In genomic region chr11:12478743-12479142, GRCh38 we compare ENCODE assay signal across 21 cellular contexts.
DNase-seq lines count a peak whose midpoint lies in the region; ATAC-seq, FAIRE-seq and TF ChIP-seq lines count a peak whose summit lies in the region.
"Had no signal": no experiment of that assay in that cellular context is flagged by ENCODE, and none has a peak within 500 bp of the region (broad histone marks: within the 10 kb centered on the region; RNA-seq: fewer than 3 reads in every experiment).

No MANE protein-coding gene starts in this region.

- H3K4me2 ChIP-seq in keratinocyte (ENCODE audit: control insufficient read depth, extremely low read depth, insufficient read depth, low read depth, low read length): peak overlapping the region; percentile 47

- peaks cover 7 to 13% of the 10 kb centered on the region in 2 experiments for H3K36me3 ChIP-seq in keratinocyte (ENCODE audit: control insufficient read depth in 2 of 2, extremely low read depth in 1 of 2, insufficient read depth in 2 of 2, low read length in 2 of 2)
- H3K36me3 ChIP-seq: neutrophil had no signal

- H3K4me3 ChIP-seq in keratinocyte (ENCODE audit: control insufficient read depth in 2 of 3, extremely low read depth in 1 of 3, insufficient read depth in 2 of 3, low read depth in 1 of 3, low read length in 3 of 3): no peak overlapping the region
- H3K4me3 ChIP-seq: ascending aorta had no signal

- no peaks in the 10 kb centered on the region for H3K27me3 ChIP-seq in keratinocyte (ENCODE audit: control insufficient read depth, extremely low read depth, insufficient read depth, low read length)
- H3K27me3 ChIP-seq in CD4-positive, alpha-beta T cell (ENCODE audit: control insufficient read depth, insufficient read depth, low read length): no peaks in the 10 kb centered on the region
- H3K27me3 ChIP-seq: ascending aorta, neutrophil had no signal

- H3K4me1 ChIP-seq in keratinocyte (ENCODE audit: control insufficient read depth, extremely low read depth, insufficient read depth, low read length): peaks cover 12% of the 10 kb centered on the region
- H3K4me1 ChIP-seq: ascending aorta had no signal

- H3K9me1 ChIP-seq in keratinocyte (ENCODE audit: control insufficient read depth, extremely low read depth, insufficient read depth, low read length): no peaks in the 10 kb centered on the region

- DNase-seq in Right ventricle myocardium inferior (ENCODE audit: missing footprints): no peak
- DNase-seq in cardiac septum (ENCODE audit: low spot score): no peak
- peak; percentile 27 for DNase-seq in fibroblast of gingiva (ENCODE audit: low read depth)
- DNase-seq in keratinocyte (ENCODE audit: low read depth, low spot score): peak; percentile 30
- peak; percentile 33 for DNase-seq in urothelium cell line (ENCODE audit: low spot score)
- no peak for DNase-seq in CD4-positive, alpha-beta T cell
- no peak for DNase-seq in posterior cingulate gyrus
- DNase-seq: activated CD8-positive, alpha-beta memory T cell treated with anti-CD3 and anti-CD28 coated beads, Interleukin-2, amount 50 U/mL, for 48 hours; activated naive CD4-positive, alpha-beta T cell treated with Interleukin-2 at 50 U/mL for 16 hours; GOT3; mesendoderm; MV-4-11; NCI-H2171; SHP77 treated with DMSO at 0.1 percent for 48 hours; stimulated activated naive B cell treated with anti-CD40 and anti-IgM and Interleukin-4, amounts not matched to agents 10 μg/mL and 1 μg/mL and 100 μg/mL, for 72 hours; trophoblast cell had no signal

- peak; percentile 49 for FAIRE-seq in keratinocyte (lab: Jason Lieb, UNC)
- no peak for FAIRE-seq in urothelium cell line (lab: Jason Lieb, UNC)
- FAIRE-seq: GM12891 had no signal

- ATAC-seq in Right ventricle myocardium inferior: peak; percentile 38
- ATAC-seq in CD4-positive, alpha-beta T cell (ENCODE audit: poor library complexity): no peak
- ATAC-seq in HG03469 (IDR thresholded peaks at IDR 0.05; ENCODE audit: unreplicated experiment): no peak
- ATAC-seq: stimulated activated naive B cell treated with anti-CD40 and anti-IgM and Interleukin-4, amounts not matched to agents 10 μg/mL and 1 μg/mL and 100 μg/mL, for 72 hours had no signal

- H3K27ac ChIP-seq in keratinocyte (ENCODE audit: control insufficient read depth, insufficient read depth, low read length): no peak overlapping the region
- H3K27ac ChIP-seq in CD4-positive, alpha-beta T cell (ENCODE audit: low read depth, low read length): no peak overlapping the region
- H3K27ac ChIP-seq: 22Rv1, ascending aorta, neutrophil had no signal

- H3K79me2 ChIP-seq in keratinocyte (ENCODE audit: control insufficient read depth, insufficient read depth, low read length): no peaks in the 10 kb centered on the region

- peaks cover 10% of the 10 kb centered on the region for H3K27me3 Mint-ChIP-seq in CD4-positive, alpha-beta T cell
- H3K27me3 Mint-ChIP-seq: stimulated activated naive B cell treated with anti-CD40 and anti-IgM and Interleukin-4, amounts not matched to agents 10 μg/mL and 1 μg/mL and 100 μg/mL, for 72 hours had no signal

- POLR2A ChIA-PET in CD4-positive, alpha-beta T cell (lab: Charles Lee): no interaction called here

- H3K4me1 Mint-ChIP-seq in CD4-positive, alpha-beta T cell (ENCODE audit: low read depth): no peaks in the 10 kb centered on the region
- H3K4me1 Mint-ChIP-seq: stimulated activated naive B cell treated with anti-CD40 and anti-IgM and Interleukin-4, amounts not matched to agents 10 μg/mL and 1 μg/mL and 100 μg/mL, for 72 hours had no signal

- TF ChIP-seq CTCF in keratinocyte (optimal IDR thresholded peaks at IDR 0.05 in 1 of 3, IDR thresholded peaks at IDR 0.05 in 1 of 3, conservative IDR thresholded peaks at IDR 0.05 in 1 of 3; ENCODE audit: extremely low read depth in 1 of 3, insufficient read depth in 2 of 3, low read length in 3 of 3): no peak
- TF ChIP-seq CTCF in CD4-positive, alpha-beta T cell (IDR thresholded peaks at IDR 0.05): no peak

- H4K20me1 ChIP-seq in keratinocyte (ENCODE audit: control insufficient read depth, extremely low read depth, insufficient read depth, low read length): no peaks in the 10 kb centered on the region

- H3K36me3 Mint-ChIP-seq in CD4-positive, alpha-beta T cell (ENCODE audit: low read depth): no peaks in the 10 kb centered on the region
- H3K36me3 Mint-ChIP-seq: stimulated activated naive B cell treated with anti-CD40 and anti-IgM and Interleukin-4, amounts not matched to agents 10 μg/mL and 1 μg/mL and 100 μg/mL, for 72 hours had no signal

- H2AFZ ChIP-seq in keratinocyte (ENCODE audit: control insufficient read depth, low read length): no peak overlapping the region

- no peak overlapping the region for H3K27ac Mint-ChIP-seq in CD4-positive, alpha-beta T cell
- H3K27ac Mint-ChIP-seq: stimulated activated naive B cell treated with anti-CD40 and anti-IgM and Interleukin-4, amounts not matched to agents 10 μg/mL and 1 μg/mL and 100 μg/mL, for 72 hours had no signal

- no peak overlapping the region for H3K4me3 Mint-ChIP-seq in CD4-positive, alpha-beta T cell
- H3K4me3 Mint-ChIP-seq: stimulated activated naive B cell treated with anti-CD40 and anti-IgM and Interleukin-4, amounts not matched to agents 10 μg/mL and 1 μg/mL and 100 μg/mL, for 72 hours had no signal

- CTCF ChIA-PET in CD4-positive, alpha-beta T cell (lab: Charles Lee): no interaction called here

- no peaks in the 10 kb centered on the region for H3K9me3 ChIP-seq in keratinocyte (ENCODE audit: control insufficient read depth, low read depth, low read length)
- no peaks in the 10 kb centered on the region for H3K9me3 ChIP-seq in CD4-positive, alpha-beta T cell (ENCODE audit: control insufficient read depth, low read length)
- H3K9me3 ChIP-seq: ascending aorta, neutrophil had no signal

- intact Hi-C loops in Right ventricle myocardium inferior (cut with DNase I) (no loop called here), cardiac septum (cut with DNase I) (no loop called here), posterior cingulate gyrus (cut with DNase I) (no loop called here)
- intact Hi-C loops in CD4-positive, alpha-beta T cell (cut with DNase I, micrococcal nuclease): no loop called here

- H3K9me3 Mint-ChIP-seq in CD4-positive, alpha-beta T cell: no peaks in the 10 kb centered on the region

- dilution Hi-C loops in keratinocyte (cut with MboI; ENCODE audit: extremely low pct_ligation_motif_present, low sequenced_read_pairs): no loop called here

- H3K9ac ChIP-seq in keratinocyte (ENCODE audit: control insufficient read depth, extremely low read depth, insufficient read depth, low read length): no peak overlapping the region

Comparison
In these comparisons a context has a peak if more than half of its experiments do, and no peak if none do; other contexts are left out.
1. DNase-seq: peak in fibroblast of gingiva (single experiment), keratinocyte (single experiment) and urothelium cell line (single experiment); none in Right ventricle myocardium inferior (single experiment), cardiac septum (single experiment), CD4-positive, alpha-beta T cell (0 of 10) and posterior cingulate gyrus (0 of 10).